8 cellular contexts compared by ENCODE assay signal in genomic region chr20:35447082-35447789, GRCh38. TPM values are rescaled to one million over a fixed set of nuclear protein-coding genes. Genes with fewer than 3 reads are reported as not detected.
DNase-seq lines count a peak whose midpoint lies in the region; ATAC-seq, FAIRE-seq and TF ChIP-seq lines count a peak whose summit lies in the region.

No MANE protein-coding gene starts in this region.

- no peaks in the 10 kb centered on the region for H3K9me3 ChIP-seq in OCI-LY3 (ENCODE audit: insufficient read depth, low read length)

- TF ChIP-seq CTCF in OCI-LY3 (IDR thresholded peaks at IDR 0.05; ENCODE audit: low read depth, low read length) = peak; percentile 88

- H3K36me3 ChIP-seq in OCI-LY3 (replicated peaks; ENCODE audit: low read depth, low read length) = no peaks in the 10 kb centered on the region

- H3K9ac ChIP-seq in OCI-LY3 (ENCODE audit: low read length) = peak overlapping the region; percentile 70

- no peaks in the 10 kb centered on the region for H4K20me1 ChIP-seq in OCI-LY3 (ENCODE audit: insufficient read depth, low read length)

- ATAC-seq in HG03521 (IDR thresholded peaks at IDR 0.05; ENCODE audit: unreplicated experiment) = no peak

- no peaks in the 10 kb centered on the region for H3K27me3 ChIP-seq in OCI-LY3 (ENCODE audit: low read depth, low read length)

- peak overlapping the region; percentile 100 for H3K4me2 ChIP-seq in OCI-LY3 (ENCODE audit: low read length)

- H3K79me2 ChIP-seq in OCI-LY3 (ENCODE audit: low read length) = no peaks in the 10 kb centered on the region

- H3K4me3 ChIP-seq in OCI-LY3 (ENCODE audit: low read length) = peak overlapping the region; percentile 92

- H3K27ac ChIP-seq in OCI-LY3 (ENCODE audit: low read length) = no peak overlapping the region

- peak; percentile 80 for FAIRE-seq in G401.6 (lab: Jason Lieb, UNC)

- TF ChIP-seq POLR2A in erythroblast (IDR thresholded peaks at IDR 0.05; ENCODE audit: low read length) = no peak

- peaks cover 3% of the 10 kb centered on the region; the same call in 1 of the 2 replicates for H3K4me1 ChIP-seq in OCI-LY3 (ENCODE audit: low read length)

- DNase-seq in HuH-7 (ENCODE audit: low spot score) (peak; percentile 89), activated T-cell treated with anti-CD3 and anti-CD28 coated beads for 1 hour (ENCODE audit: low read depth) (peak; percentile 92), erythroblast (lab: John Stamatoyannopoulos, UW) (peak; percentile 84 to 91), myocyte (ENCODE audit: low read depth) (peak; percentile 85)
- DNase-seq in stimulated activated CD8-positive, alpha-beta memory T cell treated with anti-CD3 and anti-CD28 coated beads, Interleukin-7, amount 100 ng/mL, for 24 hours (ENCODE audit: low read depth) = peak; percentile 93

- no peak overlapping the region for H2AFZ ChIP-seq in OCI-LY3 (ENCODE audit: low read depth, low read length)

RNA-seq across cellular contexts. Expression of gene CEP250, which starts 8.2 kb away (rescaled TPM):
- total RNA-seq in myocyte = 28.9 and 37.6 TPM in 2 replicates
- 25.6 TPM for polyA plus RNA-seq in myocyte (2012)

RNA-seq across cellular contexts. Expression of gene GDF5, which starts 9.2 kb away (rescaled TPM):
- total RNA-seq in myocyte = 2.9 and 4.0 TPM in 2 replicates
- polyA plus RNA-seq in myocyte (2012) = 0.16 TPM

RNA-seq across cellular contexts. Expression of gene UQCC1, which starts 35.5 kb away (rescaled TPM):
- 54.8 and 75.1 TPM in 2 replicates for total RNA-seq in myocyte
- polyA plus RNA-seq in myocyte (2012) = 43.6 TPM
